Comparison of ENCODE assay signal across 29 cellular contexts in the genomic region with DNA sequence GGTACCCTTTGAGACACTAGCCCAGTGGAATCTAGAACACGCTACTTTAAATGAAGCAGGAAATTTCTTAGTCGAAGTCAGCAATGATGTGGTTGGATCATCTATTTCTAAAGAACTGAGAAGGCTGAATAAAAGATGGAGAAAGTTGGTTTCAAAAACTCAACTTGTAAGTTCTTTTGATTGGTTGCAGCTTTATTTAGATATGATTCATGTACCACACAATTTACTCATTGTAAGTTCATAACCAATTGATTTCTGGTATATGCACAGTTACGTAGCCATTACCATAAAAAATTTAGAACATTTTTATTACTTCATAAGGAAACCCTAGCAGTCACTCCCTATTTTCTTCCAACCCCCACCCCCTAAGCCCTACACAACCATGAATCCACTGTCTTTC.
"Had no signal": no experiment of that assay in that cellular context is flagged by ENCODE, and none has a peak within 500 bp of the region (broad histone marks: within the 10 kb centered on the region; RNA-seq: fewer than 3 reads in every experiment).

No MANE protein-coding gene starts in this region.

- H3K27ac ChIP-seq: neural progenitor cell, ovary, parathyroid adenoma, psoas muscle, right lobe of liver, sigmoid colon, suprapubic skin, testis, tibial artery, transverse colon, upper lobe of right lung, uterus had no signal

- H3K4me1 Mint-ChIP-seq: natural killer cell; nephron; stimulated activated memory B cell treated with anti-CD40 and anti-IgM and Interleukin-4, amounts not matched to agents 10 μg/mL and 1 μg/mL and 100 μg/mL, for 72 hours; stimulated activated naive CD8-positive, alpha-beta T cell treated with anti-CD3 and anti-CD28 coated beads, Interleukin-15, amount 100 ng/mL, for 72 hours had no signal

- H3K9me3 Mint-ChIP-seq: natural killer cell; nephron; neural progenitor cell; stimulated activated memory B cell treated with anti-CD40 and anti-IgM and Interleukin-4, amounts not matched to agents 10 μg/mL and 1 μg/mL and 100 μg/mL, for 72 hours; stimulated activated naive CD8-positive, alpha-beta T cell treated with anti-CD3 and anti-CD28 coated beads, Interleukin-15, amount 100 ng/mL, for 72 hours; type B pancreatic cell had no signal

- H3K27me3 ChIP-seq: neural progenitor cell, ovary, right lobe of liver, sigmoid colon, suprapubic skin, testis, tibial artery, transverse colon, upper lobe of right lung, uterus had no signal

- H3K36me3 Mint-ChIP-seq: natural killer cell had no signal

- H3K9ac ChIP-seq: neural progenitor cell, parathyroid adenoma had no signal

- H3K9me3 ChIP-seq: ovary, psoas muscle, right lobe of liver, sigmoid colon, suprapubic skin, testis, tibial artery, transverse colon, upper lobe of right lung, uterus had no signal

- H3K4me2 ChIP-seq: neural progenitor cell had no signal

- FAIRE-seq: small intestine had no signal

- H3K4me1 ChIP-seq: neural progenitor cell, parathyroid adenoma, psoas muscle, right lobe of liver, sigmoid colon, suprapubic skin, testis, tibial artery, transverse colon, upper lobe of right lung, uterus had no signal

- ATAC-seq: natural killer cell; psoas muscle; right lobe of liver; stimulated activated memory B cell treated with anti-CD40 and anti-IgM and Interleukin-4, amounts not matched to agents 10 μg/mL and 1 μg/mL and 100 μg/mL, for 72 hours; stimulated activated naive CD8-positive, alpha-beta T cell treated with anti-CD3 and anti-CD28 coated beads, Interleukin-15, amount 100 ng/mL, for 72 hours; stimulated activated naive CD8-positive, alpha-beta T cell treated with anti-CD3 and anti-CD28 coated beads, Interleukin-15, Interleukin-2, amounts not matched to agents 100 U/mL and 50 U/mL, for 24 hours; upper lobe of right lung had no signal

- H3K4me3 ChIP-seq: neural progenitor cell, ovary, psoas muscle, right lobe of liver, sigmoid colon, suprapubic skin, testis, tibial artery, transverse colon, upper lobe of right lung, uterus had no signal

- H3K27ac Mint-ChIP-seq: nephron; neural progenitor cell; progenitor cell of endocrine pancreas; stimulated activated memory B cell treated with anti-CD40 and anti-IgM and Interleukin-4, amounts not matched to agents 10 μg/mL and 1 μg/mL and 100 μg/mL, for 72 hours; stimulated activated naive CD8-positive, alpha-beta T cell treated with anti-CD3 and anti-CD28 coated beads, Interleukin-15, amount 100 ng/mL, for 72 hours; type B pancreatic cell had no signal

- H3K36me3 ChIP-seq: ovary, right lobe of liver had no signal

- H3K27me3 Mint-ChIP-seq: progenitor cell of endocrine pancreas; stimulated activated memory B cell treated with anti-CD40 and anti-IgM and Interleukin-4, amounts not matched to agents 10 μg/mL and 1 μg/mL and 100 μg/mL, for 72 hours; stimulated activated naive CD8-positive, alpha-beta T cell treated with anti-CD3 and anti-CD28 coated beads, Interleukin-15, amount 100 ng/mL, for 72 hours; type B pancreatic cell had no signal

- H2AFZ ChIP-seq: neural progenitor cell, parathyroid adenoma had no signal

- H3K4me3 Mint-ChIP-seq: natural killer cell; nephron; neural progenitor cell; stimulated activated memory B cell treated with anti-CD40 and anti-IgM and Interleukin-4, amounts not matched to agents 10 μg/mL and 1 μg/mL and 100 μg/mL, for 72 hours; stimulated activated naive CD8-positive, alpha-beta T cell treated with anti-CD3 and anti-CD28 coated beads, Interleukin-15, amount 100 ng/mL, for 72 hours; type B pancreatic cell had no signal

- DNase-seq: natural killer cell; occipital lobe; ovary; posterior cingulate gyrus; psoas muscle; right cardiac atrium; right lobe of liver; sigmoid colon; small intestine; stimulated activated CD4-positive, alpha-beta T cell treated with anti-CD3 and anti-CD28 coated beads, Interleukin-15, amount 100 ng/mL, for 24 hours; stimulated activated CD4-positive, alpha-beta T cell treated with anti-CD3 and anti-CD28 coated beads, Interleukin-2, amount 100 ng/mL, for 24 hours; stimulated activated CD4-positive, alpha-beta T cell treated with anti-CD3 and anti-CD28 coated beads, Interleukin-2, amount 100 ng/mL, for 48 hours; stimulated activated CD4-positive, alpha-beta T cell treated with anti-CD3 and anti-CD28 coated beads, Interleukin-4, amount 100 ng/mL, for 24 hours; stimulated activated naive CD4-positive, alpha-beta T cell; stimulated activated naive CD8-positive, alpha-beta T cell treated with anti-CD3 and anti-CD28 coated beads, Interleukin-15, amount 100 ng/mL, for 72 hours; stimulated activated naive CD8-positive, alpha-beta T cell treated with anti-CD3 and anti-CD28 coated beads, Interleukin-15, Interleukin-2, amounts not matched to agents 100 U/mL and 50 U/mL, for 24 hours; substantia nigra; testis; tibial artery; transverse colon; upper lobe of right lung; uterus had no signal
